ENCODE assay signal across 5 cellular contexts in genomic region chr19:28076628-28077027, GRCh38.
"Had no signal": no experiment of that assay in that cellular context is flagged by ENCODE, and none has a peak within 500 bp of the region (broad histone marks: within the 10 kb centered on the region; RNA-seq: fewer than 3 reads in every experiment).

No MANE protein-coding gene starts in this region.

- DNase-seq: IMR-90, KBM-7 had no signal

- H3K27ac ChIP-seq: HL-60 had no signal

- ATAC-seq: HepG2, K562 had no signal

- H3K4me3 ChIP-seq: K562 had no signal
